Comparison of ENCODE assay signal across 11 cellular contexts in the genomic region with DNA sequence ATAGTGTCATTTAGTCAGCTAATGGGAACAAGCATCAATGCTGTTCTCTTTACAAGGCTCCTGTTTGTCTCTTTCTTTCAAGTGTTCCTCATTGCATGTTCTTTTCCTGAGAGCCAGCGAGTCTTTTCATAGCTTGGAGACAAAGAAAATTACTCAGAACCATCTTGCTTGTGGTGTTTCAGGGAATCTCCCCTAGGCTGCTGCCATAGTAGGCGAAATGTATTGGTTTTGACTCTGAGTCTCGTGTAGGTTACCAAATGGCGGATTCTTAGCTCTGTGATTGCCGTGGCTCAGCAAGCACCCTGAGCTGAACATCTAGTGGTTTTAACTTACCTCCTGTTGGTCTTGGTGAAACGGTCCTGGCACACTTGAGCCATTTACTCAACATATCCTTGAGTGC.
DNase-seq lines count a peak whose midpoint lies in the region; ATAC-seq, FAIRE-seq and TF ChIP-seq lines count a peak whose summit lies in the region.
"Had no signal": no experiment of that assay in that cellular context is flagged by ENCODE, and none has a peak within 500 bp of the region (broad histone marks: within the 10 kb centered on the region; RNA-seq: fewer than 3 reads in every experiment).

No MANE protein-coding gene starts in this region.

- H3K4me1 Mint-ChIP-seq in endothelial cell (ENCODE audit: unreplicated experiment), result peaks cover 3% of the 10 kb centered on the region

- no peaks in the 10 kb centered on the region for H3K9me1 ChIP-seq in keratinocyte (ENCODE audit: control insufficient read depth, extremely low read depth, insufficient read depth, low read length)

- H3K27ac ChIP-seq in keratinocyte (ENCODE audit: control insufficient read depth, insufficient read depth, low read length), result no peak overlapping the region

- H3K79me2 ChIP-seq in keratinocyte (ENCODE audit: control insufficient read depth, insufficient read depth, low read length), result no peaks in the 10 kb centered on the region

- FAIRE-seq in keratinocyte (lab: Jason Lieb, UNC), result peak; percentile 23
- FAIRE-seq: RCC 7860 had no signal

- H3K9me3 ChIP-seq in keratinocyte (ENCODE audit: control insufficient read depth, low read depth, low read length), result no peaks in the 10 kb centered on the region
- H3K9me3 ChIP-seq: esophagus squamous epithelium had no signal

- dilution Hi-C loops in keratinocyte (cut with MboI; ENCODE audit: extremely low pct_ligation_motif_present, low sequenced_read_pairs), result no loop called here

- TF ChIP-seq CTCF in keratinocyte (optimal IDR thresholded peaks at IDR 0.05 in 1 of 3, IDR thresholded peaks at IDR 0.05 in 1 of 3, conservative IDR thresholded peaks at IDR 0.05 in 1 of 3; ENCODE audit: extremely low read depth in 1 of 3, insufficient read depth in 2 of 3, low read length in 3 of 3), result no peak
- no peak for TF ChIP-seq CTCF in endothelial cell (IDR thresholded peaks at IDR 0.05; ENCODE audit: unreplicated experiment)

- no peaks in the 10 kb centered on the region for H3K9me3 Mint-ChIP-seq in endothelial cell (ENCODE audit: unreplicated experiment)

- H3K27me3 ChIP-seq in keratinocyte (ENCODE audit: control insufficient read depth, extremely low read depth, insufficient read depth, low read length), result no peaks in the 10 kb centered on the region
- H3K27me3 ChIP-seq: esophagus squamous epithelium had no signal

- H3K36me3 Mint-ChIP-seq in endothelial cell (ENCODE audit: low read depth, unreplicated experiment), result no peaks in the 10 kb centered on the region

- no peak overlapping the region for H3K4me3 Mint-ChIP-seq in endothelial cell (ENCODE audit: unreplicated experiment)

- peaks cover 2% of the 10 kb centered on the region for H3K27me3 Mint-ChIP-seq in endothelial cell (ENCODE audit: unreplicated experiment)

- no peak overlapping the region for H3K4me3 ChIP-seq in keratinocyte (ENCODE audit: control insufficient read depth in 2 of 3, extremely low read depth in 1 of 3, insufficient read depth in 2 of 3, low read depth in 1 of 3, low read length in 3 of 3)
- H3K4me3 ChIP-seq: esophagus squamous epithelium had no signal

- no peak overlapping the region for H3K27ac Mint-ChIP-seq in endothelial cell (ENCODE audit: unreplicated experiment)

- no peak overlapping the region for H3K9ac ChIP-seq in keratinocyte (ENCODE audit: control insufficient read depth, extremely low read depth, insufficient read depth, low read length)

- H3K4me2 ChIP-seq in keratinocyte (ENCODE audit: control insufficient read depth, extremely low read depth, insufficient read depth, low read depth, low read length), result no peak overlapping the region

- DNase-seq in keratinocyte (ENCODE audit: low read depth, low spot score) (no peak), glomerular visceral epithelial cell (ENCODE audit: extremely low spot score) (no peak), amygdala (lab: John Stamatoyannopoulos, UW) (no peak), endothelial cell (ENCODE audit: low spot score) (no peak)
- DNase-seq: DMS79, esophagus squamous epithelium, HCEC 1CT had no signal

- H3K4me1 ChIP-seq in keratinocyte (ENCODE audit: control insufficient read depth, extremely low read depth, insufficient read depth, low read length), result peaks cover 19% of the 10 kb centered on the region
- H3K4me1 ChIP-seq: esophagus squamous epithelium had no signal

- no peaks in the 10 kb centered on the region for H4K20me1 ChIP-seq in keratinocyte (ENCODE audit: control insufficient read depth, extremely low read depth, insufficient read depth, low read length)

- ATAC-seq in GM18868 (IDR thresholded peaks at IDR 0.05; ENCODE audit: unreplicated experiment) (peak; percentile 58), GM21447 (IDR thresholded peaks at IDR 0.05; ENCODE audit: unreplicated experiment) (peak; percentile 28), HG03139 (IDR thresholded peaks at IDR 0.05; ENCODE audit: unreplicated experiment) (peak; percentile 27)

- no peak overlapping the region for H2AFZ ChIP-seq in keratinocyte (ENCODE audit: control insufficient read depth, low read length)

- no peaks in the 10 kb centered on the region for H3K36me3 ChIP-seq in keratinocyte (ENCODE audit: control insufficient read depth in 2 of 2, extremely low read depth in 1 of 2, insufficient read depth in 2 of 2, low read length in 2 of 2)
